19 cellular contexts compared by ENCODE assay signal in genomic region chr3:4786431-4786830, GRCh38.
DNase-seq lines count a peak whose midpoint lies in the region; ATAC-seq and TF ChIP-seq lines count a peak whose summit lies in the region.
"Had no signal": no experiment of that assay in that cellular context is flagged by ENCODE, and none has a peak within 500 bp of the region (broad histone marks: within the 10 kb centered on the region; RNA-seq: fewer than 3 reads in every experiment).

No MANE protein-coding gene starts in this region.

- no peaks in the 10 kb centered on the region for H3K27me3 Mint-ChIP-seq in MCF 10A (ENCODE audit: insufficient read depth, unreplicated experiment)

- no peak for TF ChIP-seq POLR2A in NB4 (IDR thresholded peaks at IDR 0.05; ENCODE audit: extremely low read depth, insufficient read length)

- no peak overlapping the region for H3K4me3 ChIP-seq in NB4 (ENCODE audit: low read depth, low read length)
- H3K4me3 ChIP-seq: GM23248, SJSA1 had no signal

- DNase-seq in AML-193 (lab: John Stamatoyannopoulos, UW) (peak; percentile 21 to 26), NB4 (ENCODE audit: low read depth) (peak; percentile 65), MCF 10A (ENCODE audit: unreplicated experiment) (peak; percentile 81), foreskin keratinocyte (peak in 1 of 2 donors; percentile 20), midbrain (lab: John Stamatoyannopoulos, UW) (no peak)
- DNase-seq in activated CD8-positive, alpha-beta memory T cell treated with anti-CD3 and anti-CD28 coated beads, Interleukin-2, amount 50 U/mL, for 4 hours: no peak
- DNase-seq: BE2C; Caco-2; CD4-positive, CD25-positive, alpha-beta regulatory T cell; GM23248; HCEC 1CT; NCI-H1048; NCI-H1436; NCI-H2029; NCI-H345; NCI-H524 treated with DMSO at 0.1 percent for 48 hours had no signal

- peaks cover 5% of the 10 kb centered on the region for H3K27me3 ChIP-seq in foreskin keratinocyte
- H3K27me3 ChIP-seq: BE2C, SJSA1 had no signal

- peak; percentile 35 for ATAC-seq in foreskin keratinocyte
- no peak for ATAC-seq in GM18858 (IDR thresholded peaks at IDR 0.05; ENCODE audit: unreplicated experiment)
- no peak for ATAC-seq in HG03520 (IDR thresholded peaks at IDR 0.05; ENCODE audit: unreplicated experiment)

- peaks cover 6% of the 10 kb centered on the region for H3K36me3 Mint-ChIP-seq in MCF 10A (ENCODE audit: insufficient read depth, unreplicated experiment)

- intact Hi-C loops in MCF 10A (cut with micrococcal nuclease): no loop called here

- H3K9me3 Mint-ChIP-seq in MCF 10A (ENCODE audit: unreplicated experiment): no peaks in the 10 kb centered on the region
- H3K9me3 Mint-ChIP-seq: CD4-positive, CD25-positive, alpha-beta regulatory T cell had no signal

- CTCF ChIA-PET in MCF 10A (lab: Yijun Ruan, JAX): interaction anchor here (0.7 kb wide), 1 partner anchor 195 kb away, joined by 3 read pairs; no protein-coding TSS in a partner anchor

- no peak overlapping the region for H3K4me3 Mint-ChIP-seq in MCF 10A (ENCODE audit: unreplicated experiment)
- H3K4me3 Mint-ChIP-seq: CD4-positive, CD25-positive, alpha-beta regulatory T cell had no signal

- no peaks in the 10 kb centered on the region for H3K4me1 ChIP-seq in foreskin keratinocyte
- H3K4me1 ChIP-seq: BE2C, Caco-2 had no signal

- BruUV-seq in MCF 10A (replicated peaks; lab: Mats Ljungman, UMichigan): no TSS peak

- H3K27ac Mint-ChIP-seq in MCF 10A (ENCODE audit: low read depth, unreplicated experiment): no peak overlapping the region

- POLR2A ChIA-PET in MCF 10A (lab: Yijun Ruan, JAX): interaction anchor here (1.4 kb wide), 1 partner anchor 40 kb away, joined by 4 read pairs; no protein-coding TSS in a partner anchor

- no peaks in the 10 kb centered on the region for H3K4me1 Mint-ChIP-seq in MCF 10A (ENCODE audit: insufficient read depth, unreplicated experiment)
- H3K4me1 Mint-ChIP-seq: CD4-positive, CD25-positive, alpha-beta regulatory T cell had no signal

- H3K27ac ChIP-seq in foreskin keratinocyte: no peak overlapping the region
- H3K27ac ChIP-seq: GM23248, SJSA1 had no signal

- TF ChIP-seq CTCF in NB4 (IDR thresholded peaks at IDR 0.05; ENCODE audit: low read depth, low read length): no peak
- no peak for TF ChIP-seq CTCF in MCF 10A (IDR thresholded peaks at IDR 0.05; ENCODE audit: unreplicated experiment)
- no peak for TF ChIP-seq CTCF in foreskin keratinocyte (conservative IDR thresholded peaks at IDR 0.05)

Comparison
In these comparisons a context has a peak if more than half of its experiments do, and no peak if none do; other contexts are left out.
1. DNase-seq: peak in AML-193 (2 of 2), NB4 (single experiment) and MCF 10A (single experiment); none in midbrain (single experiment) and activated CD8-positive, alpha-beta memory T cell treated with anti-CD3 and anti-CD28 coated beads, Interleukin-2, amount 50 U/mL, for 4 hours (single experiment).